Comparison of ENCODE assay signal across 9 cellular contexts in the genomic region with DNA sequence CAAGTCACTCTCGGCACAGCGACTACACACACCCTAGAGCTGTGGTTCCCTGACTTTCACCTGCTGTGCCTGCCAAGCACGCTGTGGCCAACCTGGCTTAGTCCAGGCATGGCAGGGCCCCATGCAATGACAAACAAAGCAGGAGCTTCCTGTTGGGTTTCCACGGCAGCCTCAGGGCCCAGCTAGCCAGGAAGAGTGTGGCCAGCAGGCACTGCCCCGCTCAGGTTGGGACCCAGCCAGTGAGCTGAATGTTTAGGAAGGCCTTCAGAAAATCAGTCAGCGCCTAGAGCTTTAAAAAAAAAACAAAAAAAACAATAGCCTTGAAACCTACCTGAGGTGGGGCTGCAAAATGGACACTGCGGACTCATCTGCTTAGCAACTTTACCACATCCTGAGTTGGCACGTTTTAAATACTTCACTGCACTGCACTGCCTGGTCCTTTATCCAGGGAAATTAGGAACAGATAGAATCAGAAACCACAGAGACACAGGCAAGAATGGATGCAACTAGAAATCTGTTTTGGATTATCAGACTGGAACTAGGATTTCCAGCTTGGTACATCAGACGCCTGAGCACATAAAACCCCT. TPM values are rescaled to one million over a fixed set of nuclear protein-coding genes. Genes with fewer than 3 reads are reported as not detected.
DNase-seq lines count a peak whose midpoint lies in the region; ATAC-seq, FAIRE-seq and TF ChIP-seq lines count a peak whose summit lies in the region.
"Had no signal": no experiment of that assay in that cellular context is flagged by ENCODE, and none has a peak within 500 bp of the region (broad histone marks: within the 10 kb centered on the region; RNA-seq: fewer than 3 reads in every experiment).

No MANE protein-coding gene starts in this region.

- H3K36me3 ChIP-seq in breast epithelium (no peaks in the 10 kb centered on the region), left lung (peaks cover 0 to 23% of the 10 kb centered on the region in 2 donors)

- peak overlapping the region; percentile 3; the same call in 1 of the 3 replicates for H3K4me2 ChIP-seq in A549

- ATAC-seq in A549 (peak; percentile 14 to 24; a peak in 2 of 6 replicates), left lung (peak; percentile 9), GM18907 (IDR thresholded peaks at IDR 0.05; ENCODE audit: unreplicated experiment) (no peak), GM21529 (IDR thresholded peaks at IDR 0.05; ENCODE audit: unreplicated experiment) (no peak), GM21619 (IDR thresholded peaks at IDR 0.05; ENCODE audit: unreplicated experiment) (no peak)

- H3K4me1 ChIP-seq in A549, result peaks cover 57% of the 10 kb centered on the region
- peaks cover 22 to 50% of the 10 kb centered on the region in 2 donors for H3K4me1 ChIP-seq in breast epithelium
- peaks cover 10 to 36% of the 10 kb centered on the region in 2 donors for H3K4me1 ChIP-seq in left lung

- TF ChIP-seq CTCF in A549 (IDR thresholded peaks at IDR 0.05) (no peak), breast epithelium (IDR thresholded peaks at IDR 0.05) (peak in 1 of 3 donors; percentile 7), left lung (IDR thresholded peaks at IDR 0.05) (no peak)

- H3K4me3 ChIP-seq in A549, result no peak overlapping the region
- H3K4me3 ChIP-seq in breast epithelium, result peak overlapping the region in 1 of 3 donors; percentile 24
- no peak overlapping the region for H3K4me3 ChIP-seq in left lung

- CTCF ChIA-PET in A549 (lab: Yijun Ruan, JAX), result interaction anchor here (1.0 to 4.9 kb wide), 12 partner anchors 9 to 358 kb away, joined by 3 to 31 read pairs (median 4); no protein-coding TSS in a partner anchor

- DNase-seq in A549 (ENCODE audit: low read depth in 1 of 2, low spot score in 1 of 2), result peak in 1 of 2 experiments; percentile 32
- DNase-seq in LHCN-M2 (ENCODE audit: low read depth), result peak; percentile 44
- DNase-seq in breast epithelium (ENCODE audit: low spot score in 2 of 2), result peak; percentile 89 to 94
- peak in 1 of 2 donors; percentile 47 for DNase-seq in left lung
- no peak for DNase-seq in stimulated activated CD4-positive, alpha-beta T cell treated with anti-CD3 and anti-CD28 coated beads, Interleukin-1b, Interleukin-23, amount 100 ng/mL, for 48 hours
- DNase-seq: glutamatergic neuron had no signal

- H3K27me3 ChIP-seq in breast epithelium, result no peaks in the 10 kb centered on the region
- H3K27me3 ChIP-seq in left lung, result no peaks in the 10 kb centered on the region

- FAIRE-seq in A549 (lab: Jason Lieb, UNC), result no peak

- TF ChIP-seq POLR2A in A549 (IDR thresholded peaks at IDR 0.05; ENCODE audit: low read length) (no peak), breast epithelium (IDR thresholded peaks at IDR 0.05) (no peak)

- TF ChIP-seq EP300 in A549 (IDR thresholded peaks at IDR 0.05), result no peak

- 83% methylated on average over 9 of the region's 9 CpGs for WGBS in A549 (ENCODE audit: missing lambda C conversion rate)

- POLR2A ChIA-PET in A549 (lab: Yijun Ruan, JAX), result no interaction called here

- H3K9me3 ChIP-seq in A549 (no peaks in the 10 kb centered on the region), breast epithelium (no peaks in the 10 kb centered on the region), left lung (no peaks in the 10 kb centered on the region)

- TF ChIP-seq RAD21 in A549 (conservative IDR thresholded peaks at IDR 0.05 in 1 of 2, IDR thresholded peaks at IDR 0.05 in 1 of 2), result no peak

- H3K27ac ChIP-seq in A549 (peak overlapping the region; percentile 28 to 76; a peak in 4 of 6 replicates), breast epithelium (peak overlapping the region; percentile 98), left lung (peak overlapping the region; percentile 70)

- intact Hi-C loops in breast epithelium (cut with DNase I; ENCODE audit: low total_unique reads), result no loop called here
- intact Hi-C loops in left lung (cut with DNase I), result loop anchor here in 1 of 2 donors (10.0 kb wide), 2 partner anchors 74 to 324 kb away; no protein-coding TSS in a partner anchor

TF ChIP-seq in A549, 52 proteins besides CTCF, POLR2A, EP300 and RAD21:
- no peak for TF ChIP-seq NPAS2 (CRISPR knock-in tag; IDR thresholded peaks at IDR 0.05; ENCODE audit: borderline replicate concordance)
- TF ChIP-seq REST (IDR thresholded peaks at IDR 0.05), result no peak
- no peak for TF ChIP-seq RFX5 (IDR thresholded peaks at IDR 0.05)
- no peak for TF ChIP-seq CEBPB (IDR thresholded peaks at IDR 0.05)
TF ChIP-seq in A549: peak in this region for 0.

RNA-seq across cellular contexts. Expression of gene LDHAL6B, which starts 36.3 kb away (rescaled TPM):
- polyA plus RNA-seq in A549 (2011; rRNA removed), result not detected in 2 replicates
- not detected in 2 replicates for polyA plus RNA-seq in A549 (2012; cell fraction: cytosol; rRNA removed)
- 0.05 TPM in 1 of 2 replicates, not detected in the other for polyA plus RNA-seq in A549 (2012; cell fraction: nucleus; rRNA removed)
- not detected in 3 replicates for polyA plus RNA-seq in A549 (2017; fragmentation: RNase III; extraction: RNeasy Plus Mini Kit Qiagen cat#74134 plus additional on column Dnase treatment)
- polyA minus RNA-seq in A549 (2011; rRNA and poly(A)+ RNA removed), result not detected in 2 replicates
- not detected in 2 replicates for total RNA-seq in LHCN-M2 (2014; rRNA removed)
- not detected for polyA plus RNA-seq in LHCN-M2 (2012)
- not detected for total RNA-seq in breast epithelium
- not detected for total RNA-seq in left lung

Comparison
In these comparisons a context has a peak if more than half of its experiments do, and no peak if none do; other contexts are left out.
1. ATAC-seq: peak in A549 (2 of 2) and left lung (single experiment); none in GM18907 (single experiment), GM21529 (single experiment) and GM21619 (single experiment).
2. Peak in every context shown above with its lines, with median percentiles within 50 percentile points of each other: H3K27ac ChIP-seq.